ENCODE assay signal across 1 cellular context in the genomic region with DNA sequence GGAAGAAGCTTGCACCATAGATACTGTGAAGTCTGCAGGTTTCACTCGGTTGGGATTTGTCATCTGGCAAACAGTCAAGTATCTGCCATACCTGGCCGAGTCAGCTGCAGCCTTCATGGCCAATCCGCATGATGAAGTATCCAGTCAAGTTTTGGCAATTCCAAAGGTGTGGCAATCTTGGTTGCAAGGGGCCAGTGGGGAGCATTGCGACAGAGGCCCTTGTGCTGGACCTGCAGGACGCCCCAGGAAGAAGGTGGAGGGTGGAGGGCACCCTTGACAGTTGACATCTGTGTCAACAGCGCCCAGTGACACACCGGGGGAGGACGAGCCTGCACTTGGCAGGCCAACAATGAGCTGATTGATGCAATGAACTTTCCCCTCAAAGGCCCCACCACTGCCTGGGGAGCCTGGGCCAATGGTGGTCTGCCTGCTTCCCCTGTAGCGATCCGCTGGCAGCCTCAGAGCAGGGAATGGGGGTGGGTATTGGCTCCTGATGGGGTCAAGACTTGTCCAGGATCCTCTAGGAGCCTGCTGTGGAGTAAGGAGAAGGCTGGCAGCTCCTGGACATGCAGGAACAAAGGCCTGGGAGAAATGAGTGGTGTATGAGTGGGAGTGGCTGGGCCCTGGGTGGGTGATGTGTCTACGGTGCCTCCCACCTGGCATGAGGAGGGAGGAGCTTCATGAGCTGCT.
A peak's percentile ranks its signal among the peaks of the same experiment; 100 is the strongest.
TF ChIP-seq lines count a peak whose summit lies in the region.

No MANE protein-coding gene starts in this region.

TF ChIP-seq in HepG2, 621 proteins besides CTCF, POLR2A, EP300 and RAD21 (continued from another document and continues in another):
- TF ChIP-seq, protein P1, sequence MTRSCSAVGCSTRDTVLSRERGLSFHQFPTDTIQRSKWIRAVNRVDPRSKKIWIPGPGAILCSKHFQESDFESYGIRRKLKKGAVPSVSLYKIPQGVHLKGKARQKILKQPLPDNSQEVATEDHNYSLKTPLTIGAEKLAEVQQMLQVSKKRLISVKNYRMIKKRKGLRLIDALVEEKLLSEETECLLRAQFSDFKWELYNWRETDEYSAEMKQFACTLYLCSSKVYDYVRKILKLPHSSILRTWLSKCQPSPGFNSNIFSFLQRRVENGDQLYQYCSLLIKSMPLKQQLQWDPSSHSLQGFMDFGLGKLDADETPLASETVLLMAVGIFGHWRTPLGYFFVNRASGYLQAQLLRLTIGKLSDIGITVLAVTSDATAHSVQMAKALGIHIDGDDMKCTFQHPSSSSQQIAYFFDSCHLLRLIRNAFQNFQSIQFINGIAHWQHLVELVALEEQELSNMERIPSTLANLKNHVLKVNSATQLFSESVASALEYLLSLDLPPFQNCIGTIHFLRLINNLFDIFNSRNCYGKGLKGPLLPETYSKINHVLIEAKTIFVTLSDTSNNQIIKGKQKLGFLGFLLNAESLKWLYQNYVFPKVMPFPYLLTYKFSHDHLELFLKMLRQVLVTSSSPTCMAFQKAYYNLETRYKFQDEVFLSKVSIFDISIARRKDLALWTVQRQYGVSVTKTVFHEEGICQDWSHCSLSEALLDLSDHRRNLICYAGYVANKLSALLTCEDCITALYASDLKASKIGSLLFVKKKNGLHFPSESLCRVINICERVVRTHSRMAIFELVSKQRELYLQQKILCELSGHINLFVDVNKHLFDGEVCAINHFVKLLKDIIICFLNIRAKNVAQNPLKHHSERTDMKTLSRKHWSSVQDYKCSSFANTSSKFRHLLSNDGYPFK (CRISPR knock-in tag; IDR thresholded peaks at IDR 0.05; ENCODE audit: borderline replicate concordance) = no peak; the same call in 1 of the 2 replicates
- TF ChIP-seq ZNF503 (CRISPR knock-in tag; IDR thresholded peaks at IDR 0.05) = peak; percentile 93
- peak; percentile 97 for TF ChIP-seq SMAD3 (CRISPR knock-in tag; IDR thresholded peaks at IDR 0.05)
- no peak for TF ChIP-seq RARG (CRISPR knock-in tag; IDR thresholded peaks at IDR 0.05; ENCODE audit: low read depth)
- TF ChIP-seq CBX2 (IDR thresholded peaks at IDR 0.05; ENCODE audit: low read depth, low read length) = no peak
- TF ChIP-seq CBX2 (CRISPR knock-in tag; IDR thresholded peaks at IDR 0.05; ENCODE audit: low read depth) = no peak
- TF ChIP-seq GATAD1 (CRISPR knock-in tag; IDR thresholded peaks at IDR 0.05) = peak; percentile 65
- TF ChIP-seq, protein P2, sequence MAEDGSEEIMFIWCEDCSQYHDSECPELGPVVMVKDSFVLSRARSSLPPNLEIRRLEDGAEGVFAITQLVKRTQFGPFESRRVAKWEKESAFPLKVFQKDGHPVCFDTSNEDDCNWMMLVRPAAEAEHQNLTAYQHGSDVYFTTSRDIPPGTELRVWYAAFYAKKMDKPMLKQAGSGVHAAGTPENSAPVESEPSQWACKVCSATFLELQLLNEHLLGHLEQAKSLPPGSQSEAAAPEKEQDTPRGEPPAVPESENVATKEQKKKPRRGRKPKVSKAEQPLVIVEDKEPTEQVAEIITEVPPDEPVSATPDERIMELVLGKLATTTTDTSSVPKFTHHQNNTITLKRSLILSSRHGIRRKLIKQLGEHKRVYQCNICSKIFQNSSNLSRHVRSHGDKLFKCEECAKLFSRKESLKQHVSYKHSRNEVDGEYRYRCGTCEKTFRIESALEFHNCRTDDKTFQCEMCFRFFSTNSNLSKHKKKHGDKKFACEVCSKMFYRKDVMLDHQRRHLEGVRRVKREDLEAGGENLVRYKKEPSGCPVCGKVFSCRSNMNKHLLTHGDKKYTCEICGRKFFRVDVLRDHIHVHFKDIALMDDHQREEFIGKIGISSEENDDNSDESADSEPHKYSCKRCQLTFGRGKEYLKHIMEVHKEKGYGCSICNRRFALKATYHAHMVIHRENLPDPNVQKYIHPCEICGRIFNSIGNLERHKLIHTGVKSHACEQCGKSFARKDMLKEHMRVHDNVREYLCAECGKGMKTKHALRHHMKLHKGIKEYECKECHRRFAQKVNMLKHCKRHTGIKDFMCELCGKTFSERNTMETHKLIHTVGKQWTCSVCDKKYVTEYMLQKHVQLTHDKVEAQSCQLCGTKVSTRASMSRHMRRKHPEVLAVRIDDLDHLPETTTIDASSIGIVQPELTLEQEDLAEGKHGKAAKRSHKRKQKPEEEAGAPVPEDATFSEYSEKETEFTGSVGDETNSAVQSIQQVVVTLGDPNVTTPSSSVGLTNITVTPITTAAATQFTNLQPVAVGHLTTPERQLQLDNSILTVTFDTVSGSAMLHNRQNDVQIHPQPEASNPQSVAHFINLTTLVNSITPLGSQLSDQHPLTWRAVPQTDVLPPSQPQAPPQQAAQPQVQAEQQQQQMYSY (CRISPR knock-in tag; IDR thresholded peaks at IDR 0.05) = peak; percentile 72; the same call in 1 of the 2 replicates
- TF ChIP-seq ZSCAN31 (CRISPR knock-in tag; IDR thresholded peaks at IDR 0.05; ENCODE audit: low read depth) = no peak; the same call in 1 of the 2 replicates
- TF ChIP-seq KLF12 (CRISPR knock-in tag; IDR thresholded peaks at IDR 0.05; ENCODE audit: borderline replicate concordance) = no peak
- 0 out of 2 replicates have a peak, but pooled peaks have one; percentile 52 for TF ChIP-seq MIXL1 (CRISPR knock-in tag; IDR thresholded peaks at IDR 0.05)
- TF ChIP-seq MLX (CRISPR knock-in tag; IDR thresholded peaks at IDR 0.05) = peak; percentile 81
- TF ChIP-seq MBNL3 (CRISPR knock-in tag; conservative IDR thresholded peaks at IDR 0.05) = no peak
- TF ChIP-seq PHF5A (CRISPR knock-in tag; IDR thresholded peaks at IDR 0.05; ENCODE audit: low read depth, unreplicated experiment) = no peak
- peak; percentile 93 for TF ChIP-seq RARA (CRISPR knock-in tag; IDR thresholded peaks at IDR 0.05)
- peak; percentile 91 for TF ChIP-seq ZNF710 (CRISPR knock-in tag; IDR thresholded peaks at IDR 0.05; ENCODE audit: borderline replicate concordance)
- no peak for TF ChIP-seq ZNF260 (CRISPR knock-in tag; IDR thresholded peaks at IDR 0.05; ENCODE audit: borderline replicate concordance, low read depth)
- TF ChIP-seq TCF7L2 (IDR thresholded peaks at IDR 0.05; ENCODE audit: low read depth, low read length) = no peak
- TF ChIP-seq, protein P3, sequence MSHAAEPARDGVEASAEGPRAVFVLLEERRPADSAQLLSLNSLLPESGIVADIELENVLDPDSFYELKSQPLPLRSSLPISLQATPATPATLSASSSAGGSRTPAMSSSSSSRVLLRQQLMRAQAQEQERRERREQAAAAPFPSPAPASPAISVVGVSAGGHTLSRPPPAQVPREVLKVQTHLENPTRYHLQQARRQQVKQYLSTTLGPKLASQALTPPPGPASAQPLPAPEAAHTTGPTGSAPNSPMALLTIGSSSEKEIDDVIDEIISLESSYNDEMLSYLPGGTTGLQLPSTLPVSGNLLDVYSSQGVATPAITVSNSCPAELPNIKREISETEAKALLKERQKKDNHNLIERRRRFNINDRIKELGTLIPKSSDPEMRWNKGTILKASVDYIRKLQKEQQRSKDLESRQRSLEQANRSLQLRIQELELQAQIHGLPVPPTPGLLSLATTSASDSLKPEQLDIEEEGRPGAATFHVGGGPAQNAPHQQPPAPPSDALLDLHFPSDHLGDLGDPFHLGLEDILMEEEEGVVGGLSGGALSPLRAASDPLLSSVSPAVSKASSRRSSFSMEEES (CRISPR knock-in tag; IDR thresholded peaks at IDR 0.05) = peak; percentile 86
- peak; percentile 98 for TF ChIP-seq ARID5B (CRISPR knock-in tag; IDR thresholded peaks at IDR 0.05)
- peak; percentile 85; the same call in 1 of the 2 replicates for TF ChIP-seq TSC22D2 (CRISPR knock-in tag; IDR thresholded peaks at IDR 0.05; ENCODE audit: borderline replicate concordance)
- TF ChIP-seq, protein P4, sequence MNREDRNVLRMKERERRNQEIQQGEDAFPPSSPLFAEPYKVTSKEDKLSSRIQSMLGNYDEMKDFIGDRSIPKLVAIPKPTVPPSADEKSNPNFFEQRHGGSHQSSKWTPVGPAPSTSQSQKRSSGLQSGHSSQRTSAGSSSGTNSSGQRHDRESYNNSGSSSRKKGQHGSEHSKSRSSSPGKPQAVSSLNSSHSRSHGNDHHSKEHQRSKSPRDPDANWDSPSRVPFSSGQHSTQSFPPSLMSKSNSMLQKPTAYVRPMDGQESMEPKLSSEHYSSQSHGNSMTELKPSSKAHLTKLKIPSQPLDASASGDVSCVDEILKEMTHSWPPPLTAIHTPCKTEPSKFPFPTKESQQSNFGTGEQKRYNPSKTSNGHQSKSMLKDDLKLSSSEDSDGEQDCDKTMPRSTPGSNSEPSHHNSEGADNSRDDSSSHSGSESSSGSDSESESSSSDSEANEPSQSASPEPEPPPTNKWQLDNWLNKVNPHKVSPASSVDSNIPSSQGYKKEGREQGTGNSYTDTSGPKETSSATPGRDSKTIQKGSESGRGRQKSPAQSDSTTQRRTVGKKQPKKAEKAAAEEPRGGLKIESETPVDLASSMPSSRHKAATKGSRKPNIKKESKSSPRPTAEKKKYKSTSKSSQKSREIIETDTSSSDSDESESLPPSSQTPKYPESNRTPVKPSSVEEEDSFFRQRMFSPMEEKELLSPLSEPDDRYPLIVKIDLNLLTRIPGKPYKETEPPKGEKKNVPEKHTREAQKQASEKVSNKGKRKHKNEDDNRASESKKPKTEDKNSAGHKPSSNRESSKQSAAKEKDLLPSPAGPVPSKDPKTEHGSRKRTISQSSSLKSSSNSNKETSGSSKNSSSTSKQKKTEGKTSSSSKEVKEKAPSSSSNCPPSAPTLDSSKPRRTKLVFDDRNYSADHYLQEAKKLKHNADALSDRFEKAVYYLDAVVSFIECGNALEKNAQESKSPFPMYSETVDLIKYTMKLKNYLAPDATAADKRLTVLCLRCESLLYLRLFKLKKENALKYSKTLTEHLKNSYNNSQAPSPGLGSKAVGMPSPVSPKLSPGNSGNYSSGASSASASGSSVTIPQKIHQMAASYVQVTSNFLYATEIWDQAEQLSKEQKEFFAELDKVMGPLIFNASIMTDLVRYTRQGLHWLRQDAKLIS (CRISPR knock-in tag; IDR thresholded peaks at IDR 0.05) = no peak
- TF ChIP-seq SNRNP70 (IDR thresholded peaks at IDR 0.05; ENCODE audit: low read depth, low read length) = no peak
- no peak; the same call in 1 of the 2 replicates for TF ChIP-seq ZNF280B (CRISPR knock-in tag; IDR thresholded peaks at IDR 0.05; ENCODE audit: borderline replicate concordance)
- peak; percentile 99 for TF ChIP-seq CEBPG (CRISPR knock-in tag; IDR thresholded peaks at IDR 0.05)
- peak; percentile 90; the same call in 1 of the 2 replicates for TF ChIP-seq SIN3A (IDR thresholded peaks at IDR 0.05; ENCODE audit: borderline replicate concordance, low read depth, low read length)
